1 cellular context compared by ENCODE assay signal in the genomic region with DNA sequence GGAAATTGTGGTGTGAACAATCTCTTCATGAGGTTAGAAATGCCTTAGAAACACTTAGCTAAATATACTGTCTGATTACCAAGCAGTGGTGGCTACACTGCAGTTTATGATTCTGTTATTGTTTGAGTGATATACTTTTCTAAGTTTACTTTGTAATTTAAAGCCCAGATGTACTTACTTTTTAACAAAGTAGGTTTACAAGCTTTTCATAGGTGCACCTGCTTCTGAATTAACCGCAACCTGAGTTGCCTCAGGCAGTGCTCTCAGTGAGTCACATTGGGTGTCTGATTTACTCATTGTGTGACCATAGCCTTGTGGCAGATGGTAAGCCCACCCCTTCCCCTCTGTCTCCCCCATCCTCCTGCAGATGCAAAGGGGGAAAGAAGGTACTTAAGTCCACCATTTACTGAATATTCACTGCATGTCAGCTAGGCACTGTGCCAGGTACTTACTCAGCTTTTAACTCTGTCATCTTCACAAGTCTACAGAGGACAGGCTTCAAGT.
A peak's percentile ranks its signal among the peaks of the same experiment; 100 is the strongest.
TF ChIP-seq lines count a peak whose summit lies in the region.

No MANE protein-coding gene starts in this region.

TF ChIP-seq in HEK293, 187 proteins besides CTCF, POLR2A, EP300 and RAD21 (continued from another document and continues in another):
- TF ChIP-seq ZNF449 (tag by site-specific recombination; IDR thresholded peaks at IDR 0.05): no peak
- TF ChIP-seq ZNF623 (tag by site-specific recombination; IDR thresholded peaks at IDR 0.05): no peak
- no peak for TF ChIP-seq ZNF140 (tag by site-specific recombination; IDR thresholded peaks at IDR 0.05)
- TF ChIP-seq, protein P1, sequence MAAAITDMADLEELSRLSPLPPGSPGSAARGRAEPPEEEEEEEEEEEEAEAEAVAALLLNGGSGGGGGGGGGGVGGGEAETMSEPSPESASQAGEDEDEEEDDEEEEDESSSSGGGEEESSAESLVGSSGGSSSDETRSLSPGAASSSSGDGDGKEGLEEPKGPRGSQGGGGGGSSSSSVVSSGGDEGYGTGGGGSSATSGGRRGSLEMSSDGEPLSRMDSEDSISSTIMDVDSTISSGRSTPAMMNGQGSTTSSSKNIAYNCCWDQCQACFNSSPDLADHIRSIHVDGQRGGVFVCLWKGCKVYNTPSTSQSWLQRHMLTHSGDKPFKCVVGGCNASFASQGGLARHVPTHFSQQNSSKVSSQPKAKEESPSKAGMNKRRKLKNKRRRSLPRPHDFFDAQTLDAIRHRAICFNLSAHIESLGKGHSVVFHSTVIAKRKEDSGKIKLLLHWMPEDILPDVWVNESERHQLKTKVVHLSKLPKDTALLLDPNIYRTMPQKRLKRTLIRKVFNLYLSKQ (tag by site-specific recombination; IDR thresholded peaks at IDR 0.05; ENCODE audit: borderline replicate concordance): no peak
- TF ChIP-seq, protein P2, sequence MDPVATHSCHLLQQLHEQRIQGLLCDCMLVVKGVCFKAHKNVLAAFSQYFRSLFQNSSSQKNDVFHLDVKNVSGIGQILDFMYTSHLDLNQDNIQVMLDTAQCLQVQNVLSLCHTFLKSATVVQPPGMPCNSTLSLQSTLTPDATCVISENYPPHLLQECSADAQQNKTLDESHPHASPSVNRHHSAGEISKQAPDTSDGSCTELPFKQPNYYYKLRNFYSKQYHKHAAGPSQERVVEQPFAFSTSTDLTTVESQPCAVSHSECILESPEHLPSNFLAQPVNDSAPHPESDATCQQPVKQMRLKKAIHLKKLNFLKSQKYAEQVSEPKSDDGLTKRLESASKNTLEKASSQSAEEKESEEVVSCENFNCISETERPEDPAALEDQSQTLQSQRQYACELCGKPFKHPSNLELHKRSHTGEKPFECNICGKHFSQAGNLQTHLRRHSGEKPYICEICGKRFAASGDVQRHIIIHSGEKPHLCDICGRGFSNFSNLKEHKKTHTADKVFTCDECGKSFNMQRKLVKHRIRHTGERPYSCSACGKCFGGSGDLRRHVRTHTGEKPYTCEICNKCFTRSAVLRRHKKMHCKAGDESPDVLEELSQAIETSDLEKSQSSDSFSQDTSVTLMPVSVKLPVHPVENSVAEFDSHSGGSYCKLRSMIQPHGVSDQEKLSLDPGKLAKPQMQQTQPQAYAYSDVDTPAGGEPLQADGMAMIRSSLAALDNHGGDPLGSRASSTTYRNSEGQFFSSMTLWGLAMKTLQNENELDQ (tag by site-specific recombination; IDR thresholded peaks at IDR 0.05; ENCODE audit: low read depth): no peak
- TF ChIP-seq ZSCAN16 (tag by site-specific recombination; IDR thresholded peaks at IDR 0.05): no peak
- no peak for TF ChIP-seq ZNF664 (tag by site-specific recombination; IDR thresholded peaks at IDR 0.05)
- TF ChIP-seq ZNF660 (tag by site-specific recombination; IDR thresholded peaks at IDR 0.05): no peak
- no peak for TF ChIP-seq ZNF114 (tag by site-specific recombination; IDR thresholded peaks at IDR 0.05)
- TF ChIP-seq, protein P3, sequence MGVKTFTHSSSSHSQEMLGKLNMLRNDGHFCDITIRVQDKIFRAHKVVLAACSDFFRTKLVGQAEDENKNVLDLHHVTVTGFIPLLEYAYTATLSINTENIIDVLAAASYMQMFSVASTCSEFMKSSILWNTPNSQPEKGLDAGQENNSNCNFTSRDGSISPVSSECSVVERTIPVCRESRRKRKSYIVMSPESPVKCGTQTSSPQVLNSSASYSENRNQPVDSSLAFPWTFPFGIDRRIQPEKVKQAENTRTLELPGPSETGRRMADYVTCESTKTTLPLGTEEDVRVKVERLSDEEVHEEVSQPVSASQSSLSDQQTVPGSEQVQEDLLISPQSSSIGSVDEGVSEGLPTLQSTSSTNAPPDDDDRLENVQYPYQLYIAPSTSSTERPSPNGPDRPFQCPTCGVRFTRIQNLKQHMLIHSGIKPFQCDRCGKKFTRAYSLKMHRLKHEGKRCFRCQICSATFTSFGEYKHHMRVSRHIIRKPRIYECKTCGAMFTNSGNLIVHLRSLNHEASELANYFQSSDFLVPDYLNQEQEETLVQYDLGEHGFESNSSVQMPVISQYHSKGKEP (tag by site-specific recombination; IDR thresholded peaks at IDR 0.05): peak; percentile 77
- TF ChIP-seq KLF9 (tag by site-specific recombination; IDR thresholded peaks at IDR 0.05; ENCODE audit: low read depth): no peak
- peak; percentile 83 for TF ChIP-seq BCL11B (tag by site-specific recombination; IDR thresholded peaks at IDR 0.05; ENCODE audit: low read depth)
- peak; percentile 71 for TF ChIP-seq ZNF10 (tag by site-specific recombination; IDR thresholded peaks at IDR 0.05)
- no peak for TF ChIP-seq ZNF350 (tag by site-specific recombination; IDR thresholded peaks at IDR 0.05)
- TF ChIP-seq YY2 (tag by site-specific recombination; IDR thresholded peaks at IDR 0.05): no peak
- no peak for TF ChIP-seq ZNF488 (tag by site-specific recombination; IDR thresholded peaks at IDR 0.05)
- TF ChIP-seq ZNF777 (tag by site-specific recombination; IDR thresholded peaks at IDR 0.05; ENCODE audit: borderline replicate concordance): no peak
- no peak for TF ChIP-seq ZNF175 (tag by site-specific recombination; IDR thresholded peaks at IDR 0.05)
- TF ChIP-seq REPIN1 (tag by site-specific recombination; IDR thresholded peaks at IDR 0.05; ENCODE audit: low read depth): no peak
- no peak for TF ChIP-seq ZNF23 (tag by site-specific recombination; IDR thresholded peaks at IDR 0.05; ENCODE audit: borderline replicate concordance)
- no peak for TF ChIP-seq ZNF560 (tag by site-specific recombination; IDR thresholded peaks at IDR 0.05; ENCODE audit: borderline replicate concordance)
- TF ChIP-seq ZNF19 (tag by site-specific recombination; IDR thresholded peaks at IDR 0.05; ENCODE audit: low read depth): no peak
- no peak for TF ChIP-seq SCRT1 (tag by site-specific recombination; IDR thresholded peaks at IDR 0.05; ENCODE audit: borderline replicate concordance)
- TF ChIP-seq KLF1 (tag by site-specific recombination; IDR thresholded peaks at IDR 0.05): no peak; the same call in 1 of the 2 replicates
- TF ChIP-seq SETDB1 (IDR thresholded peaks at IDR 0.05; ENCODE audit: insufficient read length, low read length): no peak
- TF ChIP-seq GLIS2 (tag by site-specific recombination; IDR thresholded peaks at IDR 0.05): no peak
- peak; percentile 68; the same call in 1 of the 2 replicates for TF ChIP-seq GFI1B (tag by site-specific recombination; IDR thresholded peaks at IDR 0.05)
- TF ChIP-seq ZNF311 (tag by site-specific recombination; IDR thresholded peaks at IDR 0.05; ENCODE audit: borderline replicate concordance): no peak
- TF ChIP-seq ZNF596 (tag by site-specific recombination; IDR thresholded peaks at IDR 0.05): no peak
- no peak for TF ChIP-seq ZNF580 (tag by site-specific recombination; IDR thresholded peaks at IDR 0.05)
- TF ChIP-seq ZNF146 (tag by site-specific recombination; IDR thresholded peaks at IDR 0.05): no peak
- TF ChIP-seq ZNF133 (tag by site-specific recombination; IDR thresholded peaks at IDR 0.05): no peak
- TF ChIP-seq ZBTB7A (tag by site-specific recombination; IDR thresholded peaks at IDR 0.05; ENCODE audit: low read depth): no peak
- TF ChIP-seq ZNF211 (tag by site-specific recombination; IDR thresholded peaks at IDR 0.05; ENCODE audit: low read depth): no peak
- TF ChIP-seq ZSCAN4 (tag by site-specific recombination; IDR thresholded peaks at IDR 0.05): no peak
- peak; percentile 7; the same call in 1 of the 2 replicates for TF ChIP-seq GLI2 (tag by site-specific recombination; IDR thresholded peaks at IDR 0.05; ENCODE audit: borderline replicate concordance, low read depth)
- no peak for TF ChIP-seq ZNF544 (tag by site-specific recombination; IDR thresholded peaks at IDR 0.05)
- TF ChIP-seq, protein P4, sequence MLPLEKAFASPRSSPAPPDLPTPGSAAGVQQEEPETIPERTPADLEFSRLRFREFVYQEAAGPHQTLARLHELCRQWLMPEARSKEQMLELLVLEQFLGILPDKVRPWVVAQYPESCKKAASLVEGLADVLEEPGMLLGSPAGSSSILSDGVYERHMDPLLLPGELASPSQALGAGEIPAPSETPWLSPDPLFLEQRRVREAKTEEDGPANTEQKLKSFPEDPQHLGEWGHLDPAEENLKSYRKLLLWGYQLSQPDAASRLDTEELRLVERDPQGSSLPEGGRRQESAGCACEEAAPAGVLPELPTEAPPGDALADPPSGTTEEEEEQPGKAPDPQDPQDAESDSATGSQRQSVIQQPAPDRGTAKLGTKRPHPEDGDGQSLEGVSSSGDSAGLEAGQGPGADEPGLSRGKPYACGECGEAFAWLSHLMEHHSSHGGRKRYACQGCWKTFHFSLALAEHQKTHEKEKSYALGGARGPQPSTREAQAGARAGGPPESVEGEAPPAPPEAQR (tag by site-specific recombination; IDR thresholded peaks at IDR 0.05): no peak
- no peak for TF ChIP-seq ZNF121 (tag by site-specific recombination; IDR thresholded peaks at IDR 0.05)
- TF ChIP-seq, protein P5, sequence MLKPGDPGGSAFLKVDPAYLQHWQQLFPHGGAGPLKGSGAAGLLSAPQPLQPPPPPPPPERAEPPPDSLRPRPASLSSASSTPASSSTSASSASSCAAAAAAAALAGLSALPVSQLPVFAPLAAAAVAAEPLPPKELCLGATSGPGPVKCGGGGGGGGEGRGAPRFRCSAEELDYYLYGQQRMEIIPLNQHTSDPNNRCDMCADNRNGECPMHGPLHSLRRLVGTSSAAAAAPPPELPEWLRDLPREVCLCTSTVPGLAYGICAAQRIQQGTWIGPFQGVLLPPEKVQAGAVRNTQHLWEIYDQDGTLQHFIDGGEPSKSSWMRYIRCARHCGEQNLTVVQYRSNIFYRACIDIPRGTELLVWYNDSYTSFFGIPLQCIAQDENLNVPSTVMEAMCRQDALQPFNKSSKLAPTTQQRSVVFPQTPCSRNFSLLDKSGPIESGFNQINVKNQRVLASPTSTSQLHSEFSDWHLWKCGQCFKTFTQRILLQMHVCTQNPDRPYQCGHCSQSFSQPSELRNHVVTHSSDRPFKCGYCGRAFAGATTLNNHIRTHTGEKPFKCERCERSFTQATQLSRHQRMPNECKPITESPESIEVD (tag by site-specific recombination; IDR thresholded peaks at IDR 0.05): peak; percentile 97
- no peak for TF ChIP-seq ZNF155 (tag by site-specific recombination; IDR thresholded peaks at IDR 0.05)
- TF ChIP-seq ZNF292 (tag by site-specific recombination; IDR thresholded peaks at IDR 0.05; ENCODE audit: borderline replicate concordance, low read depth): no peak
- no peak for TF ChIP-seq ZNF473 (tag by site-specific recombination; IDR thresholded peaks at IDR 0.05)
- peak; percentile 42; the same call in 1 of the 2 replicates for TF ChIP-seq ZSCAN30 (tag by site-specific recombination; IDR thresholded peaks at IDR 0.05)
- TF ChIP-seq ZNF433 (tag by site-specific recombination; IDR thresholded peaks at IDR 0.05; ENCODE audit: low read depth): no peak
- no peak for TF ChIP-seq ZNF223 (tag by site-specific recombination; IDR thresholded peaks at IDR 0.05)
- no peak for TF ChIP-seq ZNF555 (tag by site-specific recombination; conservative IDR thresholded peaks at IDR 0.05)
- TF ChIP-seq ZFP41 (tag by site-specific recombination; IDR thresholded peaks at IDR 0.05; ENCODE audit: borderline replicate concordance): no peak
- peak; percentile 85 for TF ChIP-seq FEZF1 (tag by site-specific recombination; IDR thresholded peaks at IDR 0.05)
- peak; percentile 38; the same call in 1 of the 2 replicates for TF ChIP-seq ZEB2 (tag by site-specific recombination; IDR thresholded peaks at IDR 0.05)
- TF ChIP-seq ZFP37 (tag by site-specific recombination; IDR thresholded peaks at IDR 0.05): 0 out of 2 replicates have a peak, but pooled peaks have one; percentile 20
- TF ChIP-seq ZSCAN23 (tag by site-specific recombination; IDR thresholded peaks at IDR 0.05): peak; percentile 42; the same call in 1 of the 2 replicates
